18 cellular contexts compared by ENCODE assay signal in the genomic region with DNA sequence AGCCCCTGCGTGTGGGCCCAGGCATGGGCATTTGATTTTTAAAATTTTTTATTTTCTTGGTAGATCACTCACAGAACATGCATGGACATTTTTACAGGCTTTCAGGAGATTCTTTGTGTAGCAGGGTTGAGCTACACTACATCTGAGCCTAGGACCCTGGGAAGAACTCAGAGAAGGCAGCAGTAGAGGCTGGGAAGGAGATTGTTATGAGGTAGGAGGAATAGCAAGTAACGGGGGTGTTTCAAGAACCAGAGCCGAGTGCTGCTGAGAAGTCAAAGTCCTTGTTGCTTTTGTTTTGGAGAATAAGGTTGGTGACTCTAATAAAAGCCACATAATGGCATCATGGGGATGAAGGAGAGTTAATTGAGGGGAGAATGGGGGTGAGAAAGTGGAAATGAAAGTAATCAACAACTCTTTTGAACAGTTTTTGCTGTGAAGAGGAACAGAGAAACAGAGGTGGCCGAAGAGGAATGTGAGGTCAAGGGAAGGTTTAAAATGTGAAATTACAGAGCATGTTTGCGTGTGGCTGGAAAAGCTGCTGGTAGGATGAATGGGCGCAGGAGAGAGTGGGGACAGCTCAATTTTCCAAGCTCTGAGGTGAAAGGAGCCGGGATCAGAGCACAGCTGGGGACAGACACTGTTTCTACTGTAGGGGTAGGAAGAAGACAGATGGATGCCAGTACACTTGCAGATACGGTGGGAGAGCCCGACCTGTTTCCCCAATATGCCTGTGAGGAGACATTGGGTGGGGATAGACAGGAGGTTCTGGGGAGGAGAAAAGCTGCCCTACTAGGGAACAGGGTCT. TPM values are rescaled to one million over a fixed set of nuclear protein-coding genes. Genes with fewer than 3 reads are reported as not detected.
DNase-seq lines count a peak whose midpoint lies in the region; ATAC-seq, FAIRE-seq and TF ChIP-seq lines count a peak whose summit lies in the region.
"Had no signal": no experiment of that assay in that cellular context is flagged by ENCODE, and none has a peak within 500 bp of the region (broad histone marks: within the 10 kb centered on the region; RNA-seq: fewer than 3 reads in every experiment).

No MANE protein-coding gene starts in this region.

- no peak overlapping the region for H3K14ac ChIP-seq in mesenchymal stem cell (ENCODE audit: low read length in 2 of 2)

- peak; percentile 86 for FAIRE-seq in GM12891 (lab: Jason Lieb, UNC)
- FAIRE-seq: endometrium, K562 had no signal

- H3K27me3 ChIP-seq in HL-60 (ENCODE audit: insufficient read depth, poor library complexity, severe bottlenecking) (no peaks in the 10 kb centered on the region), mesenchymal stem cell (ENCODE audit: control insufficient read depth in 1 of 2, insufficient read depth in 1 of 2, low read length in 2 of 2) (no peaks in the 10 kb centered on the region), upper lobe of left lung (no peaks in the 10 kb centered on the region)

- H3K27ac ChIP-seq in HL-60 (replicated peaks): peak overlapping the region; percentile 10; the same call in 1 of the 2 replicates
- no peak overlapping the region for H3K27ac ChIP-seq in mesenchymal stem cell (ENCODE audit: low read length, poor library complexity, severe bottlenecking)
- H3K27ac ChIP-seq in upper lobe of left lung: no peak overlapping the region
- H3K27ac ChIP-seq: WERI-Rb-1 had no signal

- ATAC-seq in upper lobe of left lung (ENCODE audit: low FRiP score in 2 of 2) (no peak), HG02623 (IDR thresholded peaks at IDR 0.05; ENCODE audit: unreplicated experiment) (no peak)
- ATAC-seq: activated T-helper 17 cell treated with anti-CD3 and anti-CD28 coated beads, Interleukin-2, amount 50 U/mL, for 72 hours; K562; left colon; Panc1 had no signal

- H4K8ac ChIP-seq in mesenchymal stem cell (ENCODE audit: low read length): no peak overlapping the region

- TF ChIP-seq CTCF in HL-60 (IDR thresholded peaks at IDR 0.05; ENCODE audit: insufficient read depth, low read length) (no peak), upper lobe of left lung (IDR thresholded peaks at IDR 0.05) (no peak)

- DNase-seq in GM12891 (ENCODE audit: insufficient read length, low spot score): no peak
- no peak for DNase-seq in HL-60 (ENCODE audit: low read depth in 1 of 2, low spot score in 1 of 2)
- DNase-seq in RPMI8226: peak; percentile 65
- DNase-seq in mesenchymal stem cell: no peak
- no peak for DNase-seq in stimulated activated CD4-positive, alpha-beta T cell treated with anti-CD3 and anti-CD28 coated beads, Interleukin-15, amount 100 ng/mL, for 24 hours
- DNase-seq in upper lobe of left lung: no peak
- DNase-seq in NCI-H1092 treated with DMSO at 0.1 percent for 48 hours (lab: John Stamatoyannopoulos, UW): no peak
- DNase-seq: activated CD8-positive, alpha-beta memory T cell treated with anti-CD3 and anti-CD28 coated beads for 24 hours; foreskin fibroblast; left colon; NCI-H1436 treated with DMSO at 0.1 percent for 48 hours; NCI-H446 treated with DMSO at 0.1 percent for 48 hours; WERI-Rb-1 had no signal

- no peak overlapping the region for H3K4ac ChIP-seq in mesenchymal stem cell (ENCODE audit: low read depth in 1 of 2, low read length in 2 of 2)

- WGBS in mesenchymal stem cell: 65% methylated on average over 9 of the region's 9 CpGs
- 67 to 70% methylated on average over 9 of the region's 9 CpGs for WGBS in upper lobe of left lung, 2 donors

- H4K91ac ChIP-seq in mesenchymal stem cell (ENCODE audit: low read length): no peak overlapping the region

- TF ChIP-seq POLR2A in GM12891 (IDR thresholded peaks at IDR 0.05; ENCODE audit: low read depth, low read length) (no peak), upper lobe of left lung (IDR thresholded peaks at IDR 0.05) (no peak)

- H3K9me3 ChIP-seq in mesenchymal stem cell (ENCODE audit: control insufficient read depth, low read length) (no peaks in the 10 kb centered on the region), upper lobe of left lung (no peaks in the 10 kb centered on the region)

- H2BK15ac ChIP-seq in mesenchymal stem cell (ENCODE audit: low read depth, poor library complexity, severe bottlenecking): no peak overlapping the region

- no peak overlapping the region for H2AFZ ChIP-seq in mesenchymal stem cell (ENCODE audit: low read depth, low read length)

- peak overlapping the region in 1 of 2 experiments; percentile 26 for H3K23ac ChIP-seq in mesenchymal stem cell (ENCODE audit: low read length in 2 of 2)

- H3K9ac ChIP-seq in mesenchymal stem cell (ENCODE audit: low read length): peak overlapping the region; percentile 33

- H3K4me3 ChIP-seq in HL-60 (replicated peaks; ENCODE audit: insufficient read depth, low read length): no peak overlapping the region
- H3K4me3 ChIP-seq in mesenchymal stem cell (ENCODE audit: insufficient read depth in 1 of 2, low read depth in 1 of 2, low read length in 2 of 2): no peak overlapping the region
- H3K4me3 ChIP-seq in upper lobe of left lung: no peak overlapping the region
- H3K4me3 ChIP-seq: K562 had no signal

- H3K79me1 ChIP-seq in mesenchymal stem cell (replicated peaks; ENCODE audit: low read length, poor library complexity, severe bottlenecking): peaks cover 7% of the 10 kb centered on the region

- no peak overlapping the region for H2AK5ac ChIP-seq in mesenchymal stem cell (ENCODE audit: low read length, severe bottlenecking)

- H2BK12ac ChIP-seq in mesenchymal stem cell (ENCODE audit: low read length in 2 of 2): no peak overlapping the region

- H3K4me1 ChIP-seq in mesenchymal stem cell (ENCODE audit: control insufficient read depth, insufficient read depth, low read depth, low read length) (peaks cover 19% of the 10 kb centered on the region), upper lobe of left lung (peaks cover 10 to 16% (median 14%) of the 10 kb centered on the region in 4 donors)

- H3K36me3 ChIP-seq in mesenchymal stem cell (ENCODE audit: control insufficient read depth in 1 of 2, insufficient read depth in 2 of 2, low read depth in 1 of 2, low read length in 2 of 2) (peaks cover 0 to 25% of the 10 kb centered on the region in 2 experiments), upper lobe of left lung (peaks cover 0 to 11% (median 6%) of the 10 kb centered on the region in 4 donors)
- H3K36me3 ChIP-seq: WERI-Rb-1 had no signal

- no peak overlapping the region for H2BK120ac ChIP-seq in mesenchymal stem cell (ENCODE audit: low read depth, low read length)

- H3K18ac ChIP-seq in mesenchymal stem cell (ENCODE audit: low read depth in 1 of 2, low read length in 2 of 2): no peak overlapping the region

- H3K4me2 ChIP-seq in mesenchymal stem cell (ENCODE audit: low read length, poor library complexity, severe bottlenecking): no peak overlapping the region

- H2BK5ac ChIP-seq in mesenchymal stem cell (ENCODE audit: low read depth, low read length, poor library complexity, severe bottlenecking): no peak overlapping the region

- TF ChIP-seq EP300 in upper lobe of left lung (IDR thresholded peaks at IDR 0.05): no peak

TF ChIP-seq in GM12891, 5 proteins besides CTCF, POLR2A, EP300 and RAD21:
- TF ChIP-seq TAF1 (IDR thresholded peaks at IDR 0.05; ENCODE audit: low read depth, low read length) (no peak), SPI1 (IDR thresholded peaks at IDR 0.05; ENCODE audit: low read depth, low read length) (peak; percentile 94)

RNA-seq across cellular contexts. Expression of a gene that starts 4.7 kb away (rescaled TPM):
- 38.1 TPM for polyA plus RNA-seq in GM12891 (2012; ENCODE audit: low read depth, missing spikeins)
- 221 TPM for polyA plus RNA-seq in mesenchymal stem cell (2013, experiment 1 of 2)
- 213 TPM for polyA plus RNA-seq in mesenchymal stem cell (2013, experiment 2 of 2)
- total RNA-seq in upper lobe of left lung: 100 to 1,000 TPM in 1 of 6 donors, 10 to 100 TPM in 5; 32.0 to 142 (median 75.8) TPM

RNA-seq across cellular contexts. Expression of a gene that starts 7.5 kb away (rescaled TPM):
- polyA plus RNA-seq in GM12891 (2012; ENCODE audit: low read depth, missing spikeins): 73.2 TPM
- polyA plus RNA-seq in mesenchymal stem cell (2013, experiment 1 of 2): 1.3 TPM
- polyA plus RNA-seq in mesenchymal stem cell (2013, experiment 2 of 2): 1.4 TPM
- total RNA-seq in upper lobe of left lung: 100 to 1,000 TPM in 1 of 6 donors, 10 to 100 TPM in 5; 17.4 to 113 (median 75.9) TPM

RNA-seq across cellular contexts. Expression of a gene that starts 14.7 kb away (rescaled TPM):
- 114 TPM for polyA plus RNA-seq in GM12891 (2012; ENCODE audit: low read depth, missing spikeins)
- polyA plus RNA-seq in mesenchymal stem cell (2013, experiment 1 of 2): 45.5 TPM
- polyA plus RNA-seq in mesenchymal stem cell (2013, experiment 2 of 2): 41.7 TPM
- 100 to 1,000 TPM in 2 of 6 donors, 10 to 100 TPM in 4; 82.0 to 150 (median 91.9) TPM for total RNA-seq in upper lobe of left lung

RNA-seq across cellular contexts. Expression of a gene that starts 28.6 kb away (rescaled TPM):
- 36.9 TPM for polyA plus RNA-seq in GM12891 (2012; ENCODE audit: low read depth, missing spikeins)
- 149 TPM for polyA plus RNA-seq in mesenchymal stem cell (2013, experiment 1 of 2)
- 150 TPM for polyA plus RNA-seq in mesenchymal stem cell (2013, experiment 2 of 2)
- total RNA-seq in upper lobe of left lung: 10 to 100 TPM; 17.0 to 55.6 (median 30.1) TPM

RNA-seq across cellular contexts. Expression of a gene that starts 52.3 kb away (rescaled TPM):
- polyA plus RNA-seq in GM12891 (2012; ENCODE audit: low read depth, missing spikeins): 28.6 TPM
- polyA plus RNA-seq in mesenchymal stem cell (2013, experiment 1 of 2): 23.6 TPM
- 21.0 TPM for polyA plus RNA-seq in mesenchymal stem cell (2013, experiment 2 of 2)
- total RNA-seq in upper lobe of left lung: 100 to 1,000 TPM in 2 of 6 donors, 10 to 100 TPM in 4; 45.1 to 421 (median 91.4) TPM
